34 cellular contexts compared by ENCODE assay signal in genomic region chr17:6789146-6789545, GRCh38. TPM values are rescaled to one million over a fixed set of nuclear protein-coding genes. Genes with fewer than 3 reads are reported as not detected.
"Had no signal": no experiment of that assay in that cellular context is flagged by ENCODE, and none has a peak within 500 bp of the region (broad histone marks: within the 10 kb centered on the region; RNA-seq: fewer than 3 reads in every experiment).

No MANE protein-coding gene starts in this region.

- H3K4me3 ChIP-seq: ascending aorta, colonic mucosa, esophagus muscularis mucosa, gastroesophageal sphincter, heart right ventricle had no signal

- H3K27me3 ChIP-seq: ascending aorta had no signal

- H3K4me1 ChIP-seq: ascending aorta, colonic mucosa, esophagus muscularis mucosa, gastroesophageal sphincter, heart right ventricle had no signal

- H3K36me3 ChIP-seq: ascending aorta, colonic mucosa, esophagus muscularis mucosa, gastroesophageal sphincter, heart right ventricle, WERI-Rb-1 had no signal

- ATAC-seq: activated CD4-positive, alpha-beta T cell treated with anti-CD3 and anti-CD28 coated beads for 36 hours; activated CD4-positive, CD25-positive, alpha-beta regulatory T cell treated with anti-CD3 and anti-CD28 coated beads, Interleukin-2, amount 50 U/mL, for 24 hours; activated naive CD4-positive, alpha-beta T cell treated with anti-CD3 and anti-CD28 coated beads, Interleukin-2, amount 50 U/mL, for 72 hours; activated T-cell treated with anti-CD3 and anti-CD28 coated beads, Interleukin-2, amount 50 U/mL, for 72 hours; gastroesophageal sphincter; heart right ventricle; T-helper 17 cell had no signal

- H3K36me3 Mint-ChIP-seq: activated naive CD4-positive, alpha-beta T cell treated with anti-CD3 and anti-CD28 coated beads, Interleukin-2, amount 10 ng/mL, durations not matched to agents 7 days and 5 days; activated naive CD8-positive, alpha-beta T cell treated with anti-CD3 and anti-CD28 coated beads, Interleukin-2, amount 10 ng/mL, durations not matched to agents 7 days and 5 days; brain had no signal

- FAIRE-seq: endometrium, endothelial cell of umbilical vein had no signal

- H3K9me3 ChIP-seq: ascending aorta, colonic mucosa had no signal

- DNase-seq: activated B cell treated with CpG ODN at 0.5 μM for 24 hours; activated CD4-positive, alpha-beta memory T cell treated with anti-CD3 and anti-CD28 coated beads, Interleukin-2, amount 10 ng/mL, durations not matched to agents 7 days and 5 days; activated CD4-positive, alpha-beta T cell treated with anti-CD3 and anti-CD28 coated beads for 36 hours; activated CD4-positive, alpha-beta T cell treated with anti-CD3 and anti-CD28 coated beads, Interleukin-2, amount 10 ng/mL, durations not matched to agents 7 days and 5 days; activated CD4-positive, alpha-beta T cell treated with anti-CD3 and anti-CD28 coated beads, Interleukin-2, amount 50 U/mL, for 4 hours; activated CD8-positive, alpha-beta memory T cell treated with anti-CD3 and anti-CD28 coated beads, Interleukin-2, amount 50 U/mL, for 48 hours; activated gamma-delta T cell; activated naive CD4-positive, alpha-beta T cell; activated naive CD4-positive, alpha-beta T cell treated with anti-CD3 and anti-CD28 coated beads, Interleukin-2, amount 10 ng/mL, durations not matched to agents 7 days and 5 days; activated naive CD8-positive, alpha-beta T cell treated with anti-CD3 and anti-CD28 coated beads, Interleukin-2, amount 10 ng/mL, durations not matched to agents 7 days and 5 days; activated T-cell treated with anti-CD3 and anti-CD28 coated beads for 4 hours; activated T-cell treated with anti-CD3 and anti-CD28 coated beads, Interleukin-2, amount 50 U/mL, for 24 hours; activated T-cell treated with anti-CD3 and anti-CD28 coated beads, Interleukin-2, amount 50 U/mL, for 72 hours; caudate nucleus; colonic mucosa; effector CD8-positive, alpha-beta T cell; foreskin melanocyte; heart right ventricle; T-helper 1 cell; T-helper 17 cell; T1000; WERI-Rb-1 had no signal

- H3K9me3 Mint-ChIP-seq: activated B cell treated with CpG ODN at 0.5 μM for 24 hours; activated CD4-positive, alpha-beta memory T cell treated with anti-CD3 and anti-CD28 coated beads, Interleukin-2, amount 10 ng/mL, durations not matched to agents 7 days and 5 days; activated T-cell treated with anti-CD3 and anti-CD28 coated beads, Interleukin-2, amount 50 U/mL, for 72 hours had no signal

- H3K4me1 Mint-ChIP-seq: activated B cell treated with CpG ODN at 0.5 μM for 24 hours; activated naive CD4-positive, alpha-beta T cell treated with anti-CD3 and anti-CD28 coated beads, Interleukin-2, amount 10 ng/mL, durations not matched to agents 7 days and 5 days; brain had no signal

- H3K27ac Mint-ChIP-seq: activated B cell treated with CpG ODN at 0.5 μM for 24 hours; activated CD4-positive, alpha-beta memory T cell treated with anti-CD3 and anti-CD28 coated beads, Interleukin-2, amount 10 ng/mL, durations not matched to agents 7 days and 5 days; activated CD4-positive, alpha-beta T cell treated with anti-CD3 and anti-CD28 coated beads for 36 hours; activated CD4-positive, alpha-beta T cell treated with anti-CD3 and anti-CD28 coated beads, Interleukin-2, amount 10 ng/mL, durations not matched to agents 7 days and 5 days; activated naive CD4-positive, alpha-beta T cell treated with anti-CD3 and anti-CD28 coated beads, Interleukin-2, amount 10 ng/mL, durations not matched to agents 7 days and 5 days; activated naive CD4-positive, alpha-beta T cell treated with anti-CD3 and anti-CD28 coated beads, Interleukin-2, amount 50 U/mL, for 72 hours; activated naive CD8-positive, alpha-beta T cell treated with anti-CD3 and anti-CD28 coated beads, Interleukin-2, amount 10 ng/mL, durations not matched to agents 7 days and 5 days; activated T-cell treated with anti-CD3 and anti-CD28 coated beads, Interleukin-2, amount 50 U/mL, for 24 hours; activated T-cell treated with anti-CD3 and anti-CD28 coated beads, Interleukin-2, amount 50 U/mL, for 72 hours; brain; T-helper 17 cell; T-helper 2 cell treated with Interferon-gamma antibody and Interleukin-4, amounts not matched to agents 5 μg/mL and 100 μg/mL, for 36 hours had no signal

- H3K27ac ChIP-seq: ascending aorta, colonic mucosa, esophagus muscularis mucosa, gastroesophageal sphincter, heart right ventricle, WERI-Rb-1 had no signal

- H3K4me3 Mint-ChIP-seq: activated B cell treated with CpG ODN at 0.5 μM for 24 hours; activated CD4-positive, alpha-beta memory T cell treated with anti-CD3 and anti-CD28 coated beads, Interleukin-2, amount 10 ng/mL, durations not matched to agents 7 days and 5 days; activated CD4-positive, alpha-beta T cell treated with anti-CD3 and anti-CD28 coated beads for 36 hours; activated CD4-positive, alpha-beta T cell treated with anti-CD3 and anti-CD28 coated beads, Interleukin-2, amount 10 ng/mL, durations not matched to agents 7 days and 5 days; activated naive CD4-positive, alpha-beta T cell treated with anti-CD3 and anti-CD28 coated beads, Interleukin-2, amount 10 ng/mL, durations not matched to agents 7 days and 5 days; activated naive CD8-positive, alpha-beta T cell treated with anti-CD3 and anti-CD28 coated beads, Interleukin-2, amount 10 ng/mL, durations not matched to agents 7 days and 5 days; activated T-cell treated with anti-CD3 and anti-CD28 coated beads, Interleukin-2, amount 50 U/mL, for 24 hours; activated T-cell treated with anti-CD3 and anti-CD28 coated beads, Interleukin-2, amount 50 U/mL, for 72 hours; brain; T-helper 17 cell; T-helper 2 cell treated with Interferon-gamma antibody and Interleukin-4, amounts not matched to agents 5 μg/mL and 100 μg/mL, for 36 hours had no signal

RNA-seq across cellular contexts. Expression of gene FBXO39, which starts 13.1 kb away (rescaled TPM):
- total RNA-seq: ascending aorta, colonic mucosa, epithelial cell of proximal tubule had no signal

RNA-seq across cellular contexts. Expression of gene TEKT1, which starts 42.4 kb away (rescaled TPM):
- total RNA-seq: activated B cell treated with CpG ODN at 0.5 μM for 24 hours; activated CD4-positive, alpha-beta memory T cell treated with anti-CD3 and anti-CD28 coated beads, Interleukin-2, amount 10 ng/mL, durations not matched to agents 7 days and 5 days; activated CD4-positive, alpha-beta T cell treated with anti-CD3 and anti-CD28 coated beads for 36 hours; activated CD4-positive, alpha-beta T cell treated with anti-CD3 and anti-CD28 coated beads, Interleukin-2, amount 10 ng/mL, durations not matched to agents 7 days and 5 days; activated naive CD4-positive, alpha-beta T cell treated with anti-CD3 and anti-CD28 coated beads, Interleukin-2, amount 50 U/mL, for 72 hours; activated naive CD8-positive, alpha-beta T cell treated with anti-CD3 and anti-CD28 coated beads, Interleukin-2, amount 10 ng/mL, durations not matched to agents 7 days and 5 days; activated T-cell treated with anti-CD3 and anti-CD28 coated beads, Interleukin-2, amount 50 U/mL, for 72 hours; ascending aorta; colonic mucosa; dermis microvascular lymphatic vessel endothelial cell; endothelial cell of umbilical vein; epithelial cell of proximal tubule; esophagus muscularis mucosa; glomerular endothelial cell; heart right ventricle had no signal
- polyA plus RNA-seq: endothelial cell of umbilical vein, heart right ventricle had no signal
